Comparison of ENCODE assay signal across 18 cellular contexts in genomic region chr1:225476538-225476988, GRCh38. TPM values are rescaled to one million over a fixed set of nuclear protein-coding genes. Genes with fewer than 3 reads are reported as not detected.
DNase-seq lines count a peak whose midpoint lies in the region; ATAC-seq, FAIRE-seq and TF ChIP-seq lines count a peak whose summit lies in the region.
"Had no signal": no experiment of that assay in that cellular context is flagged by ENCODE, and none has a peak within 500 bp of the region (broad histone marks: within the 10 kb centered on the region; RNA-seq: fewer than 3 reads in every experiment).

No MANE protein-coding gene starts in this region.

- H3K36me3 ChIP-seq in sigmoid colon (no peaks in the 10 kb centered on the region), gastroesophageal sphincter (no peaks in the 10 kb centered on the region)
- H3K36me3 ChIP-seq: colonic mucosa, gastrocnemius medialis, left ventricle myocardium inferior had no signal

- H3K9me3 Mint-ChIP-seq in activated T-cell treated with anti-CD3 and anti-CD28 coated beads, Interleukin-2, amount 50 U/mL, for 72 hours = peaks cover 0 to 2% of the 10 kb centered on the region in 2 donors
- no peaks in the 10 kb centered on the region for H3K9me3 Mint-ChIP-seq in effector memory CD8-positive, alpha-beta T cell

- DNase-seq in activated T-cell treated with anti-CD3 and anti-CD28 coated beads, Interleukin-2, amount 50 U/mL, for 72 hours = peak in 1 of 2 donors; percentile 30
- no peak for DNase-seq in activated T-cell treated with anti-CD3 and anti-CD28 coated beads, Interleukin-2, amount 50 U/mL, for 48 hours
- DNase-seq in MV-4-11 (lab: John Stamatoyannopoulos, UW) = peak; percentile 26
- no peak for DNase-seq in effector memory CD8-positive, alpha-beta T cell
- DNase-seq in sigmoid colon = peak; percentile 47
- DNase-seq in HTR-8/SVneo (ENCODE audit: insufficient read length, low spot score) = no peak
- DNase-seq: activated CD4-positive, CD25-positive, alpha-beta regulatory T cell treated with anti-CD3 and anti-CD28 coated beads, Interleukin-2, amount 50 U/mL, for 72 hours; body of pancreas; colonic mucosa; gastrocnemius medialis; left ventricle myocardium inferior; NCI-H2081; NCI-H526; Right ventricle myocardium superior; stimulated activated CD4-positive, alpha-beta T cell treated with anti-CD3 and anti-CD28 coated beads, Interleukin-4, amount 100 ng/mL, for 24 hours had no signal

- H3K4me3 Mint-ChIP-seq in activated T-cell treated with anti-CD3 and anti-CD28 coated beads, Interleukin-2, amount 50 U/mL, for 72 hours = peak overlapping the region; percentile 20 to 23
- no peak overlapping the region for H3K4me3 Mint-ChIP-seq in effector memory CD8-positive, alpha-beta T cell

- TF ChIP-seq EP300 in sigmoid colon (IDR thresholded peaks at IDR 0.05) (no peak), gastroesophageal sphincter (IDR thresholded peaks at IDR 0.05) (no peak)

- H3K27me3 ChIP-seq in sigmoid colon = no peaks in the 10 kb centered on the region
- H3K27me3 ChIP-seq in gastroesophageal sphincter = no peaks in the 10 kb centered on the region
- H3K27me3 ChIP-seq: body of pancreas, colonic mucosa, gastrocnemius medialis had no signal

- peak; percentile 48 to 57 for ATAC-seq in activated T-cell treated with anti-CD3 and anti-CD28 coated beads, Interleukin-2, amount 50 U/mL, for 72 hours (replicated peaks in 1 of 2)
- no peak for ATAC-seq in effector memory CD8-positive, alpha-beta T cell (replicated peaks)
- ATAC-seq in gastroesophageal sphincter = no peak
- ATAC-seq in HG03457 (IDR thresholded peaks at IDR 0.05; ENCODE audit: unreplicated experiment) = no peak
- ATAC-seq: body of pancreas, gastrocnemius medialis had no signal

- WGBS in sigmoid colon, 2 donors = 67 to 72% methylated on average over 5 of the region's 5 CpGs
- WGBS in gastroesophageal sphincter (ENCODE audit: low coverage in 1 of 2), 2 donors = 83 to 100% methylated on average over 1 to 2 of the region's 5 CpGs

- no peak for TF ChIP-seq POLR2A in sigmoid colon (IDR thresholded peaks at IDR 0.05)
- TF ChIP-seq POLR2A in gastroesophageal sphincter (IDR thresholded peaks at IDR 0.05) = no peak

- H3K9me3 ChIP-seq in sigmoid colon = no peaks in the 10 kb centered on the region
- no peaks in the 10 kb centered on the region for H3K9me3 ChIP-seq in gastroesophageal sphincter
- H3K9me3 ChIP-seq: body of pancreas, colonic mucosa, gastrocnemius medialis, left ventricle myocardium inferior had no signal

- peaks cover 40% of the 10 kb centered on the region for H3K4me1 Mint-ChIP-seq in activated T-cell treated with anti-CD3 and anti-CD28 coated beads, Interleukin-2, amount 50 U/mL, for 72 hours (ENCODE audit: low read depth)
- H3K4me1 Mint-ChIP-seq in effector memory CD8-positive, alpha-beta T cell (ENCODE audit: low read depth in 2 of 2) = peaks cover 22 to 35% of the 10 kb centered on the region in 2 donors

- H3K4me1 ChIP-seq in sigmoid colon (peaks cover 0 to 57% (median 48%) of the 10 kb centered on the region in 4 donors), gastroesophageal sphincter (peaks cover 0 to 26% (median 8%) of the 10 kb centered on the region in 3 donors)
- H3K4me1 ChIP-seq: parathyroid adenoma had no signal

- H3K27me3 Mint-ChIP-seq in activated T-cell treated with anti-CD3 and anti-CD28 coated beads, Interleukin-2, amount 50 U/mL, for 72 hours (ENCODE audit: low read depth) = no peaks in the 10 kb centered on the region
- H3K27me3 Mint-ChIP-seq in effector memory CD8-positive, alpha-beta T cell = peaks cover 0 to under 1% of the 10 kb centered on the region in 2 donors

- H3K4me3 ChIP-seq in sigmoid colon (no peak overlapping the region), gastroesophageal sphincter (no peak overlapping the region)
- H3K4me3 ChIP-seq: body of pancreas, colonic mucosa, gastrocnemius medialis, left ventricle myocardium inferior had no signal

- TF ChIP-seq CTCF in sigmoid colon (IDR thresholded peaks at IDR 0.05) (no peak), gastroesophageal sphincter (IDR thresholded peaks at IDR 0.05) (no peak)

- intact Hi-C loops in sigmoid colon (cut with DNase I) = loop anchor here (5.0 kb wide), 1 partner anchor 176 kb away; the partner anchor contains the start of gene ENAH

- H3K36me3 Mint-ChIP-seq in activated T-cell treated with anti-CD3 and anti-CD28 coated beads, Interleukin-2, amount 50 U/mL, for 72 hours (ENCODE audit: insufficient read depth in 2 of 2) = no peaks in the 10 kb centered on the region
- H3K36me3 Mint-ChIP-seq in effector memory CD8-positive, alpha-beta T cell (ENCODE audit: insufficient read depth) = peaks cover 5% of the 10 kb centered on the region

- no peak overlapping the region for H3K27ac Mint-ChIP-seq in activated T-cell treated with anti-CD3 and anti-CD28 coated beads, Interleukin-2, amount 50 U/mL, for 72 hours
- H3K27ac Mint-ChIP-seq in effector memory CD8-positive, alpha-beta T cell = peak overlapping the region; percentile 53 to 64

- FAIRE-seq in HTR-8/SVneo (lab: Jason Lieb, UNC) = no peak

- H3K27ac ChIP-seq in sigmoid colon (peak overlapping the region in 1 of 4 donors; percentile 65), gastroesophageal sphincter (no peak overlapping the region)
- H3K27ac ChIP-seq: body of pancreas, colonic mucosa, gastrocnemius medialis, left ventricle myocardium inferior, parathyroid adenoma had no signal

RNA-seq across cellular contexts. Expression of gene LBR, which starts 48.7 kb away (rescaled TPM):
- 100 to 1,000 TPM; 152 to 163 TPM for total RNA-seq in activated T-cell treated with anti-CD3 and anti-CD28 coated beads, Interleukin-2, amount 50 U/mL, for 72 hours
- 100 to 1,000 TPM; 134 to 195 (median 169) TPM for total RNA-seq in sigmoid colon
- 10 to 100 TPM in 1 of 3 donors, 1 to 10 TPM in 2; 5.4 to 62.2 (median 6.9) TPM for polyA plus RNA-seq in sigmoid colon
- total RNA-seq in gastroesophageal sphincter = 100 to 1,000 TPM in 1 of 4 donors, 10 to 100 TPM in 3; 78.2 to 139 (median 92.8) TPM

Comparison
In these comparisons a context has a peak if more than half of its experiments do, and no peak if none do; other contexts are left out.
1. ATAC-seq: peak in activated T-cell treated with anti-CD3 and anti-CD28 coated beads, Interleukin-2, amount 50 U/mL, for 72 hours (2 of 2); none in effector memory CD8-positive, alpha-beta T cell (single experiment), gastroesophageal sphincter (single experiment) and HG03457 (single experiment).
2. DNase-seq: peak in MV-4-11 (single experiment) and sigmoid colon (single experiment); none in activated T-cell treated with anti-CD3 and anti-CD28 coated beads, Interleukin-2, amount 50 U/mL, for 48 hours (0 of 2), effector memory CD8-positive, alpha-beta T cell (0 of 3) and HTR-8/SVneo (single experiment).
3. H3K4me3 Mint-ChIP-seq: peak in activated T-cell treated with anti-CD3 and anti-CD28 coated beads, Interleukin-2, amount 50 U/mL, for 72 hours (2 of 2); none in effector memory CD8-positive, alpha-beta T cell (0 of 2).